ENCODE assay signal across 18 cellular contexts in the genomic region with DNA sequence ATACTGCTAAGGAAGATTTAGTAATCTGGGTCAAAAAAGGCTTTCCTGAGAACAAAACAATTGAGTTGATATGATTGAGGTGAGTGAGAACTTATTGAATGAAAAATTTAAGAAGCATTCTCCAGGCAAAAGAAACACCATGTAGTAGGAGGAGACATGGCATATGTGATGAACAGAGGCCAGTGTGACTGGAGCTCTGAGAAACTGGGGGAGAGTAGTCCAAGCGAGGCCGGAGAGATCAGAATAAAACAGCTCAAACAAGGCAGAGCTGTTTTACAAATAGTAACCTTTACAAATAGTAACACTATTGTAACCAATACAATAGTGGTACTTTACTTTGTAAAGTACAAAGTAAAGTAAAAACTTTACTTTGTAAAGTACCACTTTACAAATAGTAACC.
"Had no signal": no experiment of that assay in that cellular context is flagged by ENCODE, and none has a peak within 500 bp of the region (broad histone marks: within the 10 kb centered on the region; RNA-seq: fewer than 3 reads in every experiment).

No MANE protein-coding gene starts in this region.

- H3K9ac ChIP-seq: parathyroid adenoma had no signal

- H3K4me1 ChIP-seq: esophagus muscularis mucosa, gastroesophageal sphincter, left ventricle myocardium inferior, lower lobe of right lung, parathyroid adenoma, spleen, testis, tibial nerve had no signal

- H3K4me3 Mint-ChIP-seq: immature natural killer cell; memory B cell; mesothelial cell of epicardium; natural killer cell; stimulated activated naive B cell treated with anti-CD40 and anti-IgM and Interleukin-4, amounts not matched to agents 10 μg/mL and 1 μg/mL and 100 μg/mL, for 72 hours; stimulated activated naive CD8-positive, alpha-beta T cell treated with anti-CD3 and anti-CD28 coated beads, Interleukin-15, amount 100 ng/mL, for 72 hours had no signal

- H3K27me3 Mint-ChIP-seq: memory B cell; stimulated activated naive CD8-positive, alpha-beta T cell treated with anti-CD3 and anti-CD28 coated beads, Interleukin-15, amount 100 ng/mL, for 72 hours had no signal

- H3K27me3 ChIP-seq: esophagus muscularis mucosa, gastroesophageal sphincter, spleen, testis, tibial nerve had no signal

- H3K27ac ChIP-seq: esophagus muscularis mucosa, gastroesophageal sphincter, left ventricle myocardium inferior, lower lobe of right lung, parathyroid adenoma, spleen, testis, tibial nerve had no signal

- H3K36me3 Mint-ChIP-seq: memory B cell; mesothelial cell of epicardium; natural killer cell; stimulated activated naive B cell treated with anti-CD40 and anti-IgM and Interleukin-4, amounts not matched to agents 10 μg/mL and 1 μg/mL and 100 μg/mL, for 72 hours had no signal

- H3K27ac Mint-ChIP-seq: immature natural killer cell; memory B cell; mesothelial cell of epicardium; natural killer cell; stimulated activated naive B cell treated with anti-CD40 and anti-IgM and Interleukin-4, amounts not matched to agents 10 μg/mL and 1 μg/mL and 100 μg/mL, for 72 hours; stimulated activated naive CD8-positive, alpha-beta T cell treated with anti-CD3 and anti-CD28 coated beads, Interleukin-15, amount 100 ng/mL, for 72 hours had no signal

- H3K36me3 ChIP-seq: esophagus muscularis mucosa, gastroesophageal sphincter, left ventricle myocardium inferior, lower lobe of right lung, spleen, tibial nerve had no signal

- H3K9me3 Mint-ChIP-seq: mesothelial cell of epicardium; natural killer cell; stimulated activated naive B cell treated with anti-CD40 and anti-IgM and Interleukin-4, amounts not matched to agents 10 μg/mL and 1 μg/mL and 100 μg/mL, for 72 hours; stimulated activated naive CD8-positive, alpha-beta T cell treated with anti-CD3 and anti-CD28 coated beads, Interleukin-15, amount 100 ng/mL, for 72 hours had no signal

- H3K9me3 ChIP-seq: esophagus muscularis mucosa, gastroesophageal sphincter, left ventricle myocardium inferior, lower lobe of right lung, spleen, testis, tibial nerve had no signal

- H3K79me2 ChIP-seq: parathyroid adenoma had no signal

- H3K4me3 ChIP-seq: esophagus muscularis mucosa, gastroesophageal sphincter, left ventricle myocardium inferior, lower lobe of right lung, spleen, testis, tibial nerve had no signal

- ATAC-seq: gastroesophageal sphincter; lower lobe of right lung; natural killer cell; stimulated activated naive B cell treated with anti-CD40 and anti-IgM and Interleukin-4, amounts not matched to agents 10 μg/mL and 1 μg/mL and 100 μg/mL, for 72 hours; stimulated activated naive CD8-positive, alpha-beta T cell treated with anti-CD3 and anti-CD28 coated beads, Interleukin-15, amount 100 ng/mL, for 72 hours had no signal

- H2AFZ ChIP-seq: parathyroid adenoma had no signal

- DNase-seq: effector memory CD4-positive, alpha-beta T cell; immature natural killer cell; left ventricle myocardium inferior; lower lobe of right lung; natural killer cell; spleen; stimulated activated CD4-positive, alpha-beta T cell treated with anti-CD3 and anti-CD28 coated beads, Interleukin-15, amount 100 ng/mL, for 24 hours; stimulated activated CD4-positive, alpha-beta T cell treated with anti-CD3 and anti-CD28 coated beads, Interleukin-1b, Interleukin-23, amount 100 ng/mL, for 48 hours; stimulated activated CD4-positive, alpha-beta T cell treated with anti-CD3 and anti-CD28 coated beads, Interleukin-4, amount 100 ng/mL, for 4 hours; stimulated activated naive B cell treated with anti-CD40 and anti-IgM and Interleukin-4, amounts not matched to agents 10 μg/mL and 1 μg/mL and 100 μg/mL, for 72 hours; stimulated activated naive CD8-positive, alpha-beta T cell treated with anti-CD3 and anti-CD28 coated beads, Interleukin-15, amount 100 ng/mL, for 72 hours; testis had no signal

- H3K4me1 Mint-ChIP-seq: immature natural killer cell; memory B cell; natural killer cell; stimulated activated naive B cell treated with anti-CD40 and anti-IgM and Interleukin-4, amounts not matched to agents 10 μg/mL and 1 μg/mL and 100 μg/mL, for 72 hours; stimulated activated naive CD8-positive, alpha-beta T cell treated with anti-CD3 and anti-CD28 coated beads, Interleukin-15, amount 100 ng/mL, for 72 hours had no signal
